In the genomic region with DNA sequence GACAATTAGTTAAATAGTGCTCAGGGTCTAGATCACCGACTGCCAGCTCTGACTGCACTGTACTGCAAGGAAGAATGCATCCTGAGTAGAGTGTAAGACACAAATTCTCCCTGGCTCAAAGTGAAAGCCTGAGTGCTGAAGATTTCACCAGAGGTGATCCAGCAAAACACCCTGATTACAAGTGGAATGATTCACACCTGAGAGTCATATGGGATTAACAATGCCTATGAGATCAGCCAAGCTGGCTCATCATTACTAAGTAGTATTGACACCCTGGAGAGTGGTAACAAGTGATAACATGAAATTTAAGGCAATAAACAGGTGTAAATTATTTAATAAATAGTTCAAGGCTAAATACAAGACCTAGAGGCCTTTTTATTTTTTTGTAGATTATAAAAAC, we compare ENCODE assay signal across 26 cellular contexts.
"Had no signal": no experiment of that assay in that cellular context is flagged by ENCODE, and none has a peak within 500 bp of the region (broad histone marks: within the 10 kb centered on the region; RNA-seq: fewer than 3 reads in every experiment).

No MANE protein-coding gene starts in this region.

- H3K4me3 ChIP-seq: adrenal gland, breast epithelium, K562 had no signal

- H3K27me3 Mint-ChIP-seq: activated naive CD8-positive, alpha-beta T cell treated with anti-CD3 and anti-CD28 coated beads, Interleukin-2, amount 10 ng/mL, durations not matched to agents 7 days and 5 days had no signal

- FAIRE-seq: K562 had no signal

- H3K27ac Mint-ChIP-seq: activated naive CD8-positive, alpha-beta T cell treated with anti-CD3 and anti-CD28 coated beads, Interleukin-2, amount 10 ng/mL, durations not matched to agents 7 days and 5 days; activated T-helper 2 cell treated with anti-CD3 and anti-CD28 coated beads, Interferon-gamma antibody, Interleukin-2, Interleukin-4, amounts not matched to agents 10 μg/mL and 5 μg/mL and 100 μg/mL, durations not matched to agents 14 hours and 24 hours and 36 hours; T-helper 1 cell treated with Interleukin-12 subunit alpha and Interleukin-12 subunit beta and Interleukin-4 antibody, amounts not matched to agents 30 μg/mL and 1 μg/mL, for 36 hours had no signal

- H3K27ac ChIP-seq: adrenal gland, breast epithelium had no signal

- H3K36me3 ChIP-seq: adrenal gland, breast epithelium had no signal

- H3K4me3 Mint-ChIP-seq: activated naive CD8-positive, alpha-beta T cell treated with anti-CD3 and anti-CD28 coated beads, Interleukin-2, amount 10 ng/mL, durations not matched to agents 7 days and 5 days; T-helper 1 cell treated with Interleukin-12 subunit alpha and Interleukin-12 subunit beta and Interleukin-4 antibody, amounts not matched to agents 30 μg/mL and 1 μg/mL, for 36 hours had no signal

- ATAC-seq: activated CD4-positive, CD25-positive, alpha-beta regulatory T cell treated with anti-CD3 and anti-CD28 coated beads, Interleukin-2, amount 50 U/mL, for 24 hours; K562; Panc1 had no signal

- H3K4me1 Mint-ChIP-seq: activated naive CD8-positive, alpha-beta T cell treated with anti-CD3 and anti-CD28 coated beads, Interleukin-2, amount 10 ng/mL, durations not matched to agents 7 days and 5 days had no signal

- H3K27me3 ChIP-seq: adrenal gland, breast epithelium had no signal

- H3K36me3 Mint-ChIP-seq: activated naive CD8-positive, alpha-beta T cell treated with anti-CD3 and anti-CD28 coated beads, Interleukin-2, amount 10 ng/mL, durations not matched to agents 7 days and 5 days had no signal

- H3K4me1 ChIP-seq: adrenal gland, breast epithelium had no signal

- DNase-seq: activated CD4-positive, alpha-beta T cell treated with anti-CD3 and anti-CD28 coated beads for 4 hours; activated CD4-positive, alpha-beta T cell treated with anti-CD3 and anti-CD28 coated beads, Interleukin-2, amount 50 U/mL, for 4 hours; activated CD8-positive, alpha-beta memory T cell treated with anti-CD3 and anti-CD28 coated beads for 24 hours; activated naive CD4-positive, alpha-beta T cell treated with anti-CD3 and anti-CD28 coated beads, Interleukin-2, amount 50 U/mL, for 16 hours; activated naive CD8-positive, alpha-beta T cell treated with anti-CD3 and anti-CD28 coated beads, Interleukin-2, amount 10 ng/mL, durations not matched to agents 7 days and 5 days; activated T-cell treated with anti-CD3 and anti-CD28 coated beads, Interleukin-2, amount 50 U/mL, for 48 hours; adrenal gland; anterior cingulate cortex; central memory CD4-positive, alpha-beta T cell; Karpas-422; NCI-H1092; NCI-H1417 treated with DMSO at 0.1 percent for 48 hours; NCI-H1694; NCI-H2029; NCI-H2107; NCI-H510A treated with DMSO at 0.1 percent for 48 hours; NCI-H69; NK-92 treated with Interleukin-12 subunit alpha and Interleukin-12 subunit beta, amount 100 ng/mL, for 24 hours; OCI-M1; SHP77 treated with DMSO at 0.1 percent for 48 hours had no signal
